ENCODE assay signal across 8 cellular contexts in the genomic region with DNA sequence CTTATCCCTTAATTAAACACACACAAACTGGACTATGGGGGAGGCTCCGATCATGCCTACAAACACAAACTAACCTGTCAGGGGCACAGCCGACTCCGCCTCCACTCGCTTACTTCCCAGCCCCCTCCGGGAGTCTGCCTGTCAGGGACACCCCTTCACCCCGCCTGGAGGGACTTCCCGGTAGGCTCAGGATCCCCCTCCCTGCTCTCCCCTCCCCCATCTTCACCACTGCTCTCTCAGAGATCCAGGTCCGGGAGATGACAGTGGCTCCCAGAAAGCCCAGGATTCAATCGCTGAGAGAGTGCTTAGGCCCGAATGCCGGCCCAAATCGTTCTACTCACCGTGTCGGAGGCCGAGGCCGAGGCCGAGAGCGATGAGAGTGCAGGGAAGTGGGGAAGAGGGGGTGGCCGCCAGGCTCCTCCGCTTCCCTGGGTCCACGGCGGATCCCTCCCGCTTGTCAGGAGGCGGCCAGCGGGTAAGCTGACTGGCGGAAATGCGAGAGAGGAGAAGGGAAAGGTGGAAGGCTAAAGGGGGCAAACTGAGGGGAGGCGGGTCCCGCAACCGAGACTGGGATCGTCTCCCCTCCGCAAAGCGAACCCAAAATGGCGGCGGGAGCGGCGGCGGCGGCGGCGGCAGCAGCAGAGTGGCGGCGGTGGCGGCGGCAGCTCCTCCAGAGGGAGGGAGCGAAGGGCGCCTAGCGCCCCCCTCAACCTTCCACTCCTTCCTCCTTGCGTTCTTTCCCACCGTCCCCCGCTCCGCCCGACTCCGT. TPM values are rescaled to one million over a fixed set of nuclear protein-coding genes. Genes with fewer than 3 reads are reported as not detected.
A peak's percentile ranks its signal among the peaks of the same experiment; 100 is the strongest.
DNase-seq lines count a peak whose midpoint lies in the region; ATAC-seq, FAIRE-seq and TF ChIP-seq lines count a peak whose summit lies in the region.
"Not testable (repeated sequence)": the region's sequence is repeated elsewhere in the genome, so short reads cannot be mapped to it uniquely, and the experiment has no call there.

No MANE protein-coding gene starts in this region.

- peak overlapping the region; percentile 100 for H3K27ac ChIP-seq in cingulate gyrus (ENCODE audit: low read depth, low read length)
- H3K27ac ChIP-seq in keratinocyte (ENCODE audit: control insufficient read depth, insufficient read depth, low read length), result peak overlapping the region; percentile 94
- peak overlapping the region; percentile 98 for H3K27ac ChIP-seq in upper lobe of right lung

- ATAC-seq in GM18868 (IDR thresholded peaks at IDR 0.05; ENCODE audit: unreplicated experiment) (peak; percentile 26), HG03045 (IDR thresholded peaks at IDR 0.05; ENCODE audit: unreplicated experiment) (peak; percentile 31), upper lobe of right lung (peak; percentile 53)

- H3K27me3 ChIP-seq in keratinocyte (ENCODE audit: control insufficient read depth, extremely low read depth, insufficient read depth, low read length); skeletal muscle satellite cell (ENCODE audit: control insufficient read depth, insufficient read depth, low read length); upper lobe of right lung: not testable (repeated sequence)

- peaks cover 85% of the 10 kb centered on the region for H3K79me2 ChIP-seq in keratinocyte (ENCODE audit: control insufficient read depth, insufficient read depth, low read length)

- not testable (repeated sequence) for H3K9me3 ChIP-seq in keratinocyte (ENCODE audit: control insufficient read depth, low read depth, low read length); skeletal muscle satellite cell (replicated peaks; ENCODE audit: low read length); upper lobe of right lung

- H3K9ac ChIP-seq in keratinocyte (ENCODE audit: control insufficient read depth, extremely low read depth, insufficient read depth, low read length) (peak overlapping the region; percentile 96), skeletal muscle satellite cell (ENCODE audit: low read depth, low read length) (peak overlapping the region; percentile 97)

- not testable (repeated sequence) for H3K4me2 ChIP-seq in keratinocyte (ENCODE audit: control insufficient read depth, extremely low read depth, insufficient read depth, low read depth, low read length)
- peak overlapping the region; percentile 85 for H3K4me2 ChIP-seq in skeletal muscle satellite cell (ENCODE audit: low read length)

- intact Hi-C loops in upper lobe of right lung (cut with DNase I), result not testable (repeated sequence)

- H3K9me1 ChIP-seq in keratinocyte (ENCODE audit: control insufficient read depth, extremely low read depth, insufficient read depth, low read length), result not testable (repeated sequence)

- DNase-seq in NCI-H69 (lab: John Stamatoyannopoulos, UW) (peak; percentile 61), upper lobe of right lung (peak; percentile 80)
- DNase-seq in activated CD8-positive, alpha-beta memory T cell treated with anti-CD3 and anti-CD28 coated beads for 1 hour (ENCODE audit: extremely low read depth in 1 of 2, low read depth in 1 of 2), result peak; percentile 30 to 51
- DNase-seq in keratinocyte (ENCODE audit: low read depth, low spot score), result not testable (repeated sequence)

- H2AFZ ChIP-seq in keratinocyte (ENCODE audit: control insufficient read depth, low read length), result peak overlapping the region; percentile 94

- H3K36me3 ChIP-seq in keratinocyte (ENCODE audit: control insufficient read depth in 2 of 2, extremely low read depth in 1 of 2, insufficient read depth in 2 of 2, low read length in 2 of 2); skeletal muscle satellite cell (ENCODE audit: insufficient read depth, low read length); upper lobe of right lung: not testable (repeated sequence)

- H4K20me1 ChIP-seq in keratinocyte (ENCODE audit: control insufficient read depth, extremely low read depth, insufficient read depth, low read length), result not testable (repeated sequence)

- H3K4me3 ChIP-seq in keratinocyte (ENCODE audit: control insufficient read depth in 2 of 3, extremely low read depth in 1 of 3, insufficient read depth in 2 of 3, low read depth in 1 of 3, low read length in 3 of 3) (peak overlapping the region; percentile 65 to 91 (median 83)), skeletal muscle satellite cell (ENCODE audit: low read length) (peak overlapping the region; percentile 90), upper lobe of right lung (peak overlapping the region; percentile 86)

- H3K4me1 ChIP-seq in keratinocyte (ENCODE audit: control insufficient read depth, extremely low read depth, insufficient read depth, low read length) (peaks cover 18% of the 10 kb centered on the region), skeletal muscle satellite cell (ENCODE audit: control insufficient read depth, insufficient read depth, low read length) (peaks cover 11% of the 10 kb centered on the region), upper lobe of right lung (peaks cover 37% of the 10 kb centered on the region)

- FAIRE-seq in keratinocyte (lab: Jason Lieb, UNC), result not testable (repeated sequence)

- dilution Hi-C loops in keratinocyte (cut with MboI; ENCODE audit: extremely low pct_ligation_motif_present, low sequenced_read_pairs), result not testable (repeated sequence)

- not testable (repeated sequence) for TF ChIP-seq CTCF in keratinocyte (optimal IDR thresholded peaks at IDR 0.05 in 1 of 3, IDR thresholded peaks at IDR 0.05 in 1 of 3, conservative IDR thresholded peaks at IDR 0.05 in 1 of 3; ENCODE audit: extremely low read depth in 1 of 3, insufficient read depth in 2 of 3, low read length in 3 of 3); upper lobe of right lung (IDR thresholded peaks at IDR 0.05)

RNA-seq across cellular contexts. Expression of gene ASH1L, which starts 0.6 kb away (rescaled TPM):
- polyA plus RNA-seq in keratinocyte, result 12.1 to 14.2 TPM (median 13.8 TPM) in 3 replicates
- polyA plus RNA-seq in keratinocyte (2011; ENCODE audit: low read depth), result 31.4 TPM
- 6.0 and 10.5 TPM in 2 replicates for polyA plus RNA-seq in keratinocyte (2011; cell fraction: cytosol; rRNA removed)
- polyA plus RNA-seq in keratinocyte (2011; cell fraction: nucleus; rRNA removed), result 38.8 and 39.7 TPM in 2 replicates
- polyA plus RNA-seq in keratinocyte (2012; ENCODE audit: low replicate concordance), result 9.4 and 11.5 TPM in 2 replicates
- polyA minus RNA-seq in keratinocyte, result 11.8 to 43.8 TPM (median 22.1 TPM) in 3 replicates
- 9.6 TPM for polyA minus RNA-seq in keratinocyte (2011; cell fraction: cytosol; rRNA and poly(A)+ RNA removed)
- polyA minus RNA-seq in keratinocyte (2011; cell fraction: nucleus; rRNA and poly(A)+ RNA removed), result 34.3 and 70.6 TPM in 2 replicates
- 22.9 and 26.6 TPM in 2 replicates for total RNA-seq in skeletal muscle satellite cell (2012; rRNA removed)
- total RNA-seq in upper lobe of right lung, result 56.6 TPM

RNA-seq across cellular contexts. Expression of gene MSTO1, which starts 48.0 kb away (rescaled TPM):
- 25.4 to 41.1 TPM (median 30.5 TPM) in 3 replicates for polyA plus RNA-seq in keratinocyte
- 10.1 TPM for polyA plus RNA-seq in keratinocyte (2011; ENCODE audit: low read depth)
- polyA plus RNA-seq in keratinocyte (2011; cell fraction: cytosol; rRNA removed), result 22.3 and 23.0 TPM in 2 replicates
- polyA plus RNA-seq in keratinocyte (2011; cell fraction: nucleus; rRNA removed), result 78.4 and 94.8 TPM in 2 replicates
- polyA plus RNA-seq in keratinocyte (2012; ENCODE audit: low replicate concordance), result 22.1 and 44.4 TPM in 2 replicates
- 39.8 to 71.2 TPM (median 42.2 TPM) in 3 replicates for polyA minus RNA-seq in keratinocyte
- polyA minus RNA-seq in keratinocyte (2011; cell fraction: cytosol; rRNA and poly(A)+ RNA removed), result 19.4 TPM
- 32.3 and 42.7 TPM in 2 replicates for polyA minus RNA-seq in keratinocyte (2011; cell fraction: nucleus; rRNA and poly(A)+ RNA removed)
- 28.9 and 39.3 TPM in 2 replicates for total RNA-seq in skeletal muscle satellite cell (2012; rRNA removed)
- 25.4 TPM for total RNA-seq in upper lobe of right lung
